Comparison of ENCODE assay signal across 1 cellular context in genomic region chr3:32564195-32564594, GRCh38.
TF ChIP-seq lines count a peak whose summit lies in the region.

No MANE protein-coding gene starts in this region.

TF ChIP-seq in GM12878, 131 proteins besides CTCF, POLR2A, EP300 and RAD21:
- TF ChIP-seq ZBTB40 (IDR thresholded peaks at IDR 0.05; ENCODE audit: borderline replicate concordance) = peak; percentile 91
- TF ChIP-seq IKZF2 (IDR thresholded peaks at IDR 0.05) = no peak
